14 cellular contexts compared by ENCODE assay signal in genomic region chr7:24701899-24702235, GRCh38. TPM values are rescaled to one million over a fixed set of nuclear protein-coding genes. Genes with fewer than 3 reads are reported as not detected.
DNase-seq lines count a peak whose midpoint lies in the region; ATAC-seq and TF ChIP-seq lines count a peak whose summit lies in the region.
"Had no signal": no experiment of that assay in that cellular context is flagged by ENCODE, and none has a peak within 500 bp of the region (broad histone marks: within the 10 kb centered on the region; RNA-seq: fewer than 3 reads in every experiment).

No MANE protein-coding gene starts in this region.

- peaks cover 6 to 32% of the 10 kb centered on the region in 2 experiments; a peak in 3 of 4 replicates for H3K79me1 ChIP-seq in IMR-90 (ENCODE audit: low read depth in 1 of 2, low read length in 2 of 2)

- H2BK15ac ChIP-seq in IMR-90 (ENCODE audit: low read depth, low read length): no peak overlapping the region; the same call in 2 of the 3 replicates

- H3K9me1 ChIP-seq in IMR-90 (ENCODE audit: insufficient read depth, low read length): peaks cover 35% of the 10 kb centered on the region

- CTCF ChIA-PET in IMR-90 (lab: Yijun Ruan, JAX): interaction anchor here (0.9 kb wide), 1 partner anchor 31 kb away, joined by 3 read pairs; no protein-coding TSS in a partner anchor

- H3K18ac ChIP-seq in IMR-90 (ENCODE audit: low read depth, low read length): no peak overlapping the region

- H3K4me2 ChIP-seq in IMR-90 (ENCODE audit: low read depth, low read length): peak overlapping the region; percentile 38
- H3K4me2 ChIP-seq: A549 had no signal

- H2BK5ac ChIP-seq in IMR-90 (ENCODE audit: low read depth, low read length, poor library complexity, severe bottlenecking): peak overlapping the region; percentile 52

- H3K4me3 Mint-ChIP-seq in chondrocyte (ENCODE audit: unreplicated experiment) (no peak overlapping the region), T-helper 17 cell (no peak overlapping the region)
- H3K4me3 Mint-ChIP-seq: CD14-positive monocyte, H9 had no signal

- TF ChIP-seq CTCF in IMR-90 (conservative IDR thresholded peaks at IDR 0.05; ENCODE audit: low read depth, low read length) (no peak), chondrocyte (IDR thresholded peaks at IDR 0.05) (no peak), psoas muscle (IDR thresholded peaks at IDR 0.05) (no peak)

- no peaks in the 10 kb centered on the region for H3K27me3 ChIP-seq in ACC112 (ENCODE audit: insufficient read depth, low read length)
- no peaks in the 10 kb centered on the region for H3K27me3 ChIP-seq in IMR-90 (ENCODE audit: control insufficient read depth, insufficient read depth, low read length)
- H3K27me3 ChIP-seq in psoas muscle (ENCODE audit: insufficient read depth in 3 of 3, low read length in 2 of 3): no peaks in the 10 kb centered on the region

- WGBS in IMR-90 (ENCODE audit: extremely low coverage in 2 of 2, insufficient read length in 1 of 2), 2 experiments: no CpG with 5 or more reads among the region's 2 CpGs
- WGBS in psoas muscle, 3 donors: 20 to 29% (median 26%) methylated on average over 2 of the region's 2 CpGs

- TF ChIP-seq RAD21 in IMR-90 (IDR thresholded peaks at IDR 0.05; ENCODE audit: low read length): no peak

- H3K4me1 ChIP-seq in ACC112 (ENCODE audit: control insufficient read depth, insufficient read depth, low read length, unreplicated experiment) (peaks cover 44% of the 10 kb centered on the region), IMR-90 (ENCODE audit: control insufficient read depth, insufficient read depth, low read length) (peaks cover 30% of the 10 kb centered on the region), psoas muscle (peaks cover 77% of the 10 kb centered on the region)

- peaks cover 3% of the 10 kb centered on the region; the same call in 1 of the 2 replicates for H4K20me1 ChIP-seq in IMR-90 (ENCODE audit: insufficient read depth, low read length)

- H3K9ac ChIP-seq in IMR-90 (ENCODE audit: low read depth, low read length): no peak overlapping the region

- H4K8ac ChIP-seq in IMR-90 (ENCODE audit: low read depth in 2 of 2, low read length in 2 of 2): 0 out of 4 replicates have a peak overlapping the region, but pooled peaks of 1 of the 2 experiments have one; percentile 26

- no peak for TF ChIP-seq POLR2A in IMR-90 (IDR thresholded peaks at IDR 0.05; ENCODE audit: low read depth, low read length)

- H3K27ac ChIP-seq in ACC112 (ENCODE audit: low read depth, low read length) (no peak overlapping the region), IMR-90 (ENCODE audit: insufficient read depth, low read length) (peak overlapping the region; percentile 43; the same call in 1 of the 2 replicates), psoas muscle (peak overlapping the region; percentile 24)
- H3K27ac ChIP-seq: A549, HL-60 had no signal

- peak overlapping the region; percentile 17; the same call in 1 of the 2 replicates for H3K4me3 ChIP-seq in ACC112 (ENCODE audit: low read depth, low read length)
- H3K4me3 ChIP-seq in IMR-90 (ENCODE audit: insufficient read depth, low read depth, low read length): no peak overlapping the region
- H3K4me3 ChIP-seq in psoas muscle: no peak overlapping the region
- H3K4me3 ChIP-seq: A549, K562 had no signal

- H3K36me3 Mint-ChIP-seq in chondrocyte (ENCODE audit: low read depth) (peaks cover 3% of the 10 kb centered on the region), T-helper 17 cell (ENCODE audit: low read depth) (peaks cover 3% of the 10 kb centered on the region)
- H3K36me3 Mint-ChIP-seq: CD14-positive monocyte had no signal

- peak overlapping the region; percentile 12 for H2BK20ac ChIP-seq in IMR-90 (ENCODE audit: low read depth, low read length)

- in situ Hi-C loops in IMR-90 (cut with MboI; ENCODE audit: low sequenced_read_pairs): no loop called here

- peak overlapping the region; percentile 77 for H2AK9ac ChIP-seq in IMR-90 (replicated peaks; ENCODE audit: low read depth, low read length, poor library complexity)

- intact Hi-C loops in IMR-90 (cut with micrococcal nuclease): loop anchor here (2.0 to 10.0 kb wide), 2 partner anchors 55 to 103 kb away; partner anchors contain the start of gene GSDME
- intact Hi-C loops in psoas muscle (cut with DNase I): no loop called here

- H2AK5ac ChIP-seq in IMR-90 (ENCODE audit: low read depth, low read length): peak overlapping the region; percentile 45; the same call in 1 of the 2 replicates

- H3K14ac ChIP-seq in IMR-90 (replicated peaks; ENCODE audit: low read depth, low read length): no peak overlapping the region

- H3K4ac ChIP-seq in IMR-90 (ENCODE audit: low read depth, low read length): peak overlapping the region; percentile 33; the same call in 1 of the 2 replicates

- H3K9me3 ChIP-seq in IMR-90 (ENCODE audit: control insufficient read depth, insufficient read depth, low read length) (no peaks in the 10 kb centered on the region), psoas muscle (no peaks in the 10 kb centered on the region), T-helper 17 cell (ENCODE audit: control insufficient read depth, low read length, poor library complexity, severe bottlenecking) (no peaks in the 10 kb centered on the region)
- H3K9me3 ChIP-seq: A549 had no signal

- DNase-seq in IMR-90 (no peak), chondrocyte (ENCODE audit: low spot score) (no peak), psoas muscle (no peak), activated gamma-delta T cell treated with Interleukin-2 at 50 U/mL for 16 hours (no peak), NCI-H2196 (lab: John Stamatoyannopoulos, UW; ENCODE audit: unreplicated experiment) (no peak), T-helper 17 cell (no peak)
- DNase-seq: H9, NCI-H1930 had no signal

- dilution Hi-C loops in IMR-90 (cut with HindIII; ENCODE audit: low sequenced_read_pairs, unreplicated experiment): no loop called here

- H3K56ac ChIP-seq in IMR-90 (ENCODE audit: extremely low read depth, insufficient read depth, low read length): no peak overlapping the region

- H2AFZ ChIP-seq in ACC112 (ENCODE audit: low read length, unreplicated experiment) (no peak overlapping the region), IMR-90 (replicated peaks; ENCODE audit: low read length, poor library complexity) (no peak overlapping the region)

- H3K27ac Mint-ChIP-seq in chondrocyte (ENCODE audit: unreplicated experiment) (peak overlapping the region; percentile 57), T-helper 17 cell (no peak overlapping the region)
- H3K27ac Mint-ChIP-seq: CD14-positive monocyte had no signal

- H3K36me3 ChIP-seq in ACC112 (ENCODE audit: insufficient read depth, low read length): no peaks in the 10 kb centered on the region
- peaks cover 7% of the 10 kb centered on the region; the same call in 1 of the 2 replicates for H3K36me3 ChIP-seq in IMR-90 (ENCODE audit: control insufficient read depth, insufficient read depth, low read length)
- peaks cover 0 to 4% of the 10 kb centered on the region in 2 donors for H3K36me3 ChIP-seq in psoas muscle (ENCODE audit: insufficient read depth in 1 of 2, low read depth in 1 of 2)

- H3K9me3 Mint-ChIP-seq in chondrocyte (ENCODE audit: low read depth): no peaks in the 10 kb centered on the region
- H3K9me3 Mint-ChIP-seq: CD14-positive monocyte, H9 had no signal

- BruUV-seq in IMR-90 (replicated peaks; lab: Mats Ljungman, UMichigan): no TSS peak

- H3K23ac ChIP-seq in IMR-90 (ENCODE audit: low read depth, low read length): no peak overlapping the region; the same call in 1 of the 2 replicates

- ATAC-seq in IMR-90 (ENCODE audit: low read depth) (peak; percentile 27; the same call in 1 of the 2 replicates), psoas muscle (no peak), GM21526 (IDR thresholded peaks at IDR 0.05; ENCODE audit: low FRiP score, unreplicated experiment) (no peak), T-helper 17 cell (no peak)
- ATAC-seq: K562 had no signal

- no peak overlapping the region for H4K5ac ChIP-seq in IMR-90 (ENCODE audit: low read depth, low read length)

- POLR2A ChIA-PET in IMR-90 (lab: Charles Lee; ENCODE audit: unreplicated experiment): no interaction called here

- H3K27me3 Mint-ChIP-seq in chondrocyte (ENCODE audit: low read depth) (no peaks in the 10 kb centered on the region), T-helper 17 cell (no peaks in the 10 kb centered on the region)

- H2BK120ac ChIP-seq in IMR-90 (ENCODE audit: low read depth, low read length): peak overlapping the region; percentile 4; the same call in 1 of the 2 replicates

- no peaks in the 10 kb centered on the region for H3K79me2 ChIP-seq in ACC112 (ENCODE audit: control insufficient read depth, insufficient read depth, low read length, unreplicated experiment)

- H4K91ac ChIP-seq in IMR-90 (ENCODE audit: insufficient read depth, low read depth, low read length): peak overlapping the region; percentile 34; the same call in 1 of the 2 replicates

- H3K4me1 Mint-ChIP-seq in chondrocyte (ENCODE audit: low read depth) (peaks cover 63% of the 10 kb centered on the region), T-helper 17 cell (peaks cover 9% of the 10 kb centered on the region)

TF ChIP-seq in IMR-90, 13 proteins besides CTCF, POLR2A, EP300 and RAD21 (continues in another document):
- TF ChIP-seq ELK1 (IDR thresholded peaks at IDR 0.05; ENCODE audit: borderline replicate concordance, low read depth, low read length) (no peak), BHLHE40 (IDR thresholded peaks at IDR 0.05; ENCODE audit: low read depth, low read length) (no peak), RFX5 (IDR thresholded peaks at IDR 0.05; ENCODE audit: low read depth, low read length) (no peak), NFE2L2 (IDR thresholded peaks at IDR 0.05; ENCODE audit: low read depth, low read length) (no peak), CHD1 (IDR thresholded peaks at IDR 0.05; ENCODE audit: low read depth, low read length) (no peak)

RNA-seq across cellular contexts. Expression of gene GSDME, which starts 55.4 kb away (rescaled TPM):
- total RNA-seq in IMR-90 (2012; rRNA removed) (78.7 and 88.3 TPM in 2 replicates), chondrocyte (19.8 to 23.9 TPM (median 23.6 TPM) in 3 replicates), psoas muscle (10 to 100 TPM; 10.9 to 32.1 (median 16.0) TPM), T-helper 17 cell (under 1 TPM in 1 of 2 donors, not detected in 1; 0.75 TPM)
- polyA plus RNA-seq in IMR-90 (2012; rRNA removed) (71.5 and 75.2 TPM in 2 replicates), psoas muscle (10 to 100 TPM in 1 of 3 donors, 1 to 10 TPM in 2; 4.9 to 30.7 (median 8.3) TPM)
- polyA plus RNA-seq in IMR-90 (2012; cell fraction: cytosol; rRNA removed): 49.6 and 55.2 TPM in 2 replicates
- 50.0 and 117 TPM in 2 replicates for polyA plus RNA-seq in IMR-90 (2012; cell fraction: nucleus; rRNA removed; ENCODE audit: low replicate concordance)

Comparison
In these comparisons a context has a peak if more than half of its experiments do, and no peak if none do; other contexts are left out.
1. RNA of gene GSDME, which starts 55.4 kb away (total RNA-seq): 78.7 to 88.3 TPM in IMR-90, 19.8 to 23.9 TPM in chondrocyte and 10.9 to 32.1 TPM in psoas muscle; 0.75 TPM in T-helper 17 cell; every median in the first group is over 4 times any median in the second.